In genomic region chr3:16890605-16891333, GRCh38 we compare ENCODE assay signal across 1 cellular context.
TF ChIP-seq lines count a peak whose summit lies in the region.

No MANE protein-coding gene starts in this region.

TF ChIP-seq in GM12878, 131 proteins besides CTCF, POLR2A, EP300 and RAD21 (continued from another document):
- TF ChIP-seq, protein P1, sequence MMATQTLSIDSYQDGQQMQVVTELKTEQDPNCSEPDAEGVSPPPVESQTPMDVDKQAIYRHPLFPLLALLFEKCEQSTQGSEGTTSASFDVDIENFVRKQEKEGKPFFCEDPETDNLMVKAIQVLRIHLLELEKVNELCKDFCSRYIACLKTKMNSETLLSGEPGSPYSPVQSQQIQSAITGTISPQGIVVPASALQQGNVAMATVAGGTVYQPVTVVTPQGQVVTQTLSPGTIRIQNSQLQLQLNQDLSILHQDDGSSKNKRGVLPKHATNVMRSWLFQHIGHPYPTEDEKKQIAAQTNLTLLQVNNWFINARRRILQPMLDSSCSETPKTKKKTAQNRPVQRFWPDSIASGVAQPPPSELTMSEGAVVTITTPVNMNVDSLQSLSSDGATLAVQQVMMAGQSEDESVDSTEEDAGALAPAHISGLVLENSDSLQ (IDR thresholded peaks at IDR 0.05) = 0 out of 2 replicates have a peak, but pooled peaks have one; percentile 12
